15 cellular contexts compared by ENCODE assay signal in genomic region chr15:25883860-25884259, GRCh38. TPM values are rescaled to one million over a fixed set of nuclear protein-coding genes. Genes with fewer than 3 reads are reported as not detected.
A peak's percentile ranks its signal among the peaks of the same experiment; 100 is the strongest.
DNase-seq lines count a peak whose midpoint lies in the region; ATAC-seq and TF ChIP-seq lines count a peak whose summit lies in the region.
"Had no signal": no experiment of that assay in that cellular context is flagged by ENCODE, and none has a peak within 500 bp of the region (broad histone marks: within the 10 kb centered on the region; RNA-seq: fewer than 3 reads in every experiment).

No MANE protein-coding gene starts in this region.

- in situ Hi-C loops in Caki2 (cut with HindIII; ENCODE audit: low pct_unique_long_range_greater_than_20kb, low sequenced_read_pairs) (no loop called here), G401 (cut with HindIII; ENCODE audit: low sequenced_read_pairs) (no loop called here)

- peaks cover 38% of the 10 kb centered on the region for H3K4me1 ChIP-seq in RWPE2 (ENCODE audit: insufficient read depth, poor library complexity, severe bottlenecking)

- ATAC-seq in RWPE2 (ENCODE audit: low read depth): peak; percentile 97
- ATAC-seq: activated CD8-positive, alpha-beta memory T cell treated with anti-CD3 and anti-CD28 coated beads, Interleukin-2, amount 10 ng/mL, durations not matched to agents 7 days and 5 days; gastrocnemius medialis; naive thymus-derived CD4-positive, alpha-beta T cell; sciatic nerve; stimulated activated naive CD8-positive, alpha-beta T cell treated with anti-CD3 and anti-CD28 coated beads, Interleukin-15, amount 100 ng/mL, for 72 hours had no signal

- H3K4me3 ChIP-seq in RWPE2 (ENCODE audit: severe bottlenecking) (no peak overlapping the region), fibroblast of pulmonary artery (replicated peaks; ENCODE audit: low read depth, low read length) (no peak overlapping the region)
- H3K4me3 ChIP-seq: coronary artery, gastrocnemius medialis had no signal

- no peaks in the 10 kb centered on the region for H3K27me3 ChIP-seq in RWPE2 (ENCODE audit: insufficient read depth, poor library complexity, severe bottlenecking)
- H3K27me3 ChIP-seq: gastrocnemius medialis had no signal

- no peaks in the 10 kb centered on the region for H3K36me3 ChIP-seq in RWPE2 (ENCODE audit: low read depth)
- H3K36me3 ChIP-seq: gastrocnemius medialis had no signal

- no peak for TF ChIP-seq CTCF in RWPE2 (IDR thresholded peaks at IDR 0.05; ENCODE audit: poor library complexity, severe bottlenecking)
- no peak for TF ChIP-seq CTCF in fibroblast of pulmonary artery (IDR thresholded peaks at IDR 0.05; ENCODE audit: low read length, missing control alignments)

- DNase-seq in Caki2 (ENCODE audit: low read depth): peak; percentile 88
- peak; percentile 80 for DNase-seq in RWPE2 (ENCODE audit: low spot score)
- peak; percentile 80 for DNase-seq in fibroblast of pulmonary artery (ENCODE audit: low read depth)
- DNase-seq in renal cortical epithelial cell (ENCODE audit: low read depth): peak; percentile 93
- DNase-seq in NCI-H526 treated with DMSO at 0.1 percent for 48 hours (lab: John Stamatoyannopoulos, UW): no peak
- DNase-seq in A172 (ENCODE audit: low spot score): no peak
- DNase-seq in G401 (ENCODE audit: low spot score): no peak
- DNase-seq in activated CD4-positive, alpha-beta T cell treated with anti-CD3 and anti-CD28 coated beads for 4 hours: no peak
- DNase-seq: activated CD8-positive, alpha-beta memory T cell treated with anti-CD3 and anti-CD28 coated beads, Interleukin-2, amount 10 ng/mL, durations not matched to agents 7 days and 5 days; gastrocnemius medialis; naive thymus-derived CD4-positive, alpha-beta T cell; stimulated activated naive CD8-positive, alpha-beta T cell treated with anti-CD3 and anti-CD28 coated beads, Interleukin-15, amount 100 ng/mL, for 72 hours had no signal

- H3K27ac ChIP-seq in RWPE2 (ENCODE audit: poor library complexity, severe bottlenecking): peak overlapping the region; percentile 92
- H3K27ac ChIP-seq: coronary artery, gastrocnemius medialis, VCaP had no signal

- no peaks in the 10 kb centered on the region for H3K9me3 ChIP-seq in RWPE2 (ENCODE audit: severe bottlenecking)
- H3K9me3 ChIP-seq: gastrocnemius medialis had no signal

RNA-seq across cellular contexts. Expression of gene ATP10A, which starts 20.7 kb away (rescaled TPM):
- 2.9 and 3.0 TPM in 2 replicates for total RNA-seq in Caki2 (2014; rRNA removed; shearing (Covaris generic); ENCODE audit: low replicate concordance)
- 16.5 and 29.7 TPM in 2 replicates for total RNA-seq in renal cortical epithelial cell
- total RNA-seq in A172 (2014; rRNA removed; shearing (Covaris generic)): not detected in 2 replicates
- total RNA-seq in G401 (2014; rRNA removed; shearing (Covaris generic)): 9.2 and 14.1 TPM in 2 replicates

Comparison
In these comparisons a context has a peak if more than half of its experiments do, and no peak if none do; other contexts are left out.
1. DNase-seq: peak in Caki2 (single experiment), RWPE2 (single experiment), fibroblast of pulmonary artery (single experiment) and renal cortical epithelial cell (single experiment); none in NCI-H526 treated with DMSO at 0.1 percent for 48 hours (single experiment), A172 (single experiment), G401 (single experiment) and activated CD4-positive, alpha-beta T cell treated with anti-CD3 and anti-CD28 coated beads for 4 hours (0 of 2).